ENCODE assay signal across 27 cellular contexts in the genomic region with DNA sequence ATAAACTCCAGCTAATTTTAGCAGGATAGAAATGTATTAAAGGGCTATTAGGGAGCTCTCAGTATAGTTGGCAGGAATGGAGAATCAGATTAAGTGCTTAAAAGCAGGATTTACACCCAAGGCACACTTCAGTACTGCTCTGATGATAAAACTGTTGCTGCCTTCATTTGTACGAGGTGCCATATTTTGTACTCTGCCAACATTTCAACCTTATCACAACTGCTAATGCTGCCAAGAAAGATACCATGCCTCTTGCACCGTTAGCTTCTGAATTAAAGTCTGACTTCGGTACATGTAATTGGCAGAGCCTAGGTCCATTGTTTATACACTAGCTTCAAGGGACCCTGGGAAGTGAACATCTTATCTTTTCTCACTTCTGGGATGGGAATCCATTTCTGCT.
"Had no signal": no experiment of that assay in that cellular context is flagged by ENCODE, and none has a peak within 500 bp of the region (broad histone marks: within the 10 kb centered on the region; RNA-seq: fewer than 3 reads in every experiment).

No MANE protein-coding gene starts in this region.

- H3K36me3 Mint-ChIP-seq: immature natural killer cell; naive thymus-derived CD8-positive, alpha-beta T cell; stimulated activated memory B cell treated with anti-CD40 and anti-IgM and Interleukin-4, amounts not matched to agents 10 μg/mL and 1 μg/mL and 100 μg/mL, for 72 hours had no signal

- DNase-seq: hypothalamus; immature natural killer cell; kidney; lower lobe of right lung; mammary epithelial cell; mesenchymal stem cell; naive thymus-derived CD8-positive, alpha-beta T cell; nucleus accumbens; pancreas; posterior cingulate gyrus; retina; right lobe of liver; stimulated activated CD4-positive, alpha-beta T cell treated with anti-CD3 and anti-CD28 coated beads, Interleukin-1b, Interleukin-23, amount 100 ng/mL, for 48 hours; stimulated activated CD4-positive, alpha-beta T cell treated with anti-CD3 and anti-CD28 coated beads, Interleukin-2, amount 100 ng/mL, for 48 hours; stimulated activated CD4-positive, alpha-beta T cell treated with anti-CD3 and anti-CD28 coated beads, Interleukin-4, amount 100 ng/mL, for 4 hours; stimulated activated CD8-positive, alpha-beta memory T cell treated with anti-CD3 and anti-CD28 coated beads, Interleukin-4, amount 100 ng/mL, for 48 hours; stimulated activated naive CD4-positive, alpha-beta T cell treated with Interleukin-2 at 50 U/mL for 16 hours; stimulated activated naive CD8-positive, alpha-beta T cell treated with anti-CD3 and anti-CD28 coated beads, Interleukin-15, amount 100 ng/mL, for 72 hours; tibial artery; trophoblast cell; upper lobe of right lung had no signal

- H3K4me3 Mint-ChIP-seq: immature natural killer cell; naive thymus-derived CD8-positive, alpha-beta T cell; nephron; neural crest cell; stimulated activated memory B cell treated with anti-CD40 and anti-IgM and Interleukin-4, amounts not matched to agents 10 μg/mL and 1 μg/mL and 100 μg/mL, for 72 hours; stimulated activated naive CD8-positive, alpha-beta T cell treated with anti-CD3 and anti-CD28 coated beads, Interleukin-15, amount 100 ng/mL, for 72 hours had no signal

- H3K9me3 Mint-ChIP-seq: nephron, neural crest cell had no signal

- H3K9me3 ChIP-seq: lower lobe of right lung, pancreas, prostate gland, right lobe of liver, thoracic aorta, tibial artery, upper lobe of right lung had no signal

- H3K4me2 ChIP-seq: smooth muscle cell had no signal

- H3K36me3 ChIP-seq: lower lobe of right lung, pancreas, prostate gland, right lobe of liver, thoracic aorta, tibial artery, upper lobe of right lung had no signal

- H3K27me3 ChIP-seq: right lobe of liver, tibial artery, upper lobe of right lung had no signal

- H3K4me1 ChIP-seq: lower lobe of right lung, pancreas, prostate gland, right lobe of liver, tibial artery, upper lobe of right lung had no signal

- ATAC-seq: lower lobe of right lung; naive thymus-derived CD8-positive, alpha-beta T cell; right lobe of liver; stimulated activated memory B cell treated with anti-CD40 and anti-IgM and Interleukin-4, amounts not matched to agents 10 μg/mL and 1 μg/mL and 100 μg/mL, for 72 hours; stimulated activated naive CD8-positive, alpha-beta T cell treated with anti-CD3 and anti-CD28 coated beads, Interleukin-15, amount 100 ng/mL, for 72 hours; upper lobe of right lung had no signal

- H3K4me3 ChIP-seq: lower lobe of right lung, pancreas, prostate gland, right lobe of liver, smooth muscle cell, thoracic aorta, tibial artery, upper lobe of right lung had no signal

- H3K27ac ChIP-seq: lower lobe of right lung, pancreas, prostate gland, right lobe of liver, thoracic aorta, tibial artery, upper lobe of right lung had no signal

- H3K4me1 Mint-ChIP-seq: immature natural killer cell; naive thymus-derived CD8-positive, alpha-beta T cell; neural crest cell; stimulated activated memory B cell treated with anti-CD40 and anti-IgM and Interleukin-4, amounts not matched to agents 10 μg/mL and 1 μg/mL and 100 μg/mL, for 72 hours; stimulated activated naive CD8-positive, alpha-beta T cell treated with anti-CD3 and anti-CD28 coated beads, Interleukin-15, amount 100 ng/mL, for 72 hours had no signal

- H3K27ac Mint-ChIP-seq: immature natural killer cell; naive thymus-derived CD8-positive, alpha-beta T cell; nephron; stimulated activated memory B cell treated with anti-CD40 and anti-IgM and Interleukin-4, amounts not matched to agents 10 μg/mL and 1 μg/mL and 100 μg/mL, for 72 hours; stimulated activated naive CD8-positive, alpha-beta T cell treated with anti-CD3 and anti-CD28 coated beads, Interleukin-15, amount 100 ng/mL, for 72 hours had no signal

- H3K27me3 Mint-ChIP-seq: naive thymus-derived CD8-positive, alpha-beta T cell; stimulated activated memory B cell treated with anti-CD40 and anti-IgM and Interleukin-4, amounts not matched to agents 10 μg/mL and 1 μg/mL and 100 μg/mL, for 72 hours; stimulated activated naive CD8-positive, alpha-beta T cell treated with anti-CD3 and anti-CD28 coated beads, Interleukin-15, amount 100 ng/mL, for 72 hours had no signal
